13 cellular contexts compared by ENCODE assay signal in genomic region chr3:98784666-98785600, GRCh38. TPM values are rescaled to one million over a fixed set of nuclear protein-coding genes. Genes with fewer than 3 reads are reported as not detected.
DNase-seq lines count a peak whose midpoint lies in the region; ATAC-seq, FAIRE-seq and TF ChIP-seq lines count a peak whose summit lies in the region.
"Had no signal": no experiment of that assay in that cellular context is flagged by ENCODE, and none has a peak within 500 bp of the region (broad histone marks: within the 10 kb centered on the region; RNA-seq: fewer than 3 reads in every experiment).

No MANE protein-coding gene starts in this region.

- TF ChIP-seq CTCF in astrocyte (IDR thresholded peaks at IDR 0.05; ENCODE audit: insufficient read depth, low read depth, low read length) (no peak), GM13976 (IDR thresholded peaks at IDR 0.05; ENCODE audit: borderline replicate concordance, control extremely low read depth, extremely low read depth, insufficient read depth, missing control alignments) (no peak)

- no peak overlapping the region for H3K27ac Mint-ChIP-seq in activated T-cell treated with anti-CD3 and anti-CD28 coated beads, Interleukin-2, amount 50 U/mL, for 72 hours
- peak overlapping the region; percentile 80 for H3K27ac Mint-ChIP-seq in astrocyte (ENCODE audit: unreplicated experiment)
- H3K27ac Mint-ChIP-seq: stimulated activated memory B cell treated with anti-CD40 and anti-IgM and Interleukin-4, amounts not matched to agents 10 μg/mL and 1 μg/mL and 100 μg/mL, for 72 hours; WTC11 had no signal

- H3K4me2 ChIP-seq in astrocyte (ENCODE audit: low read length) = peak overlapping the region; percentile 57

- DNase-seq in activated T-cell treated with anti-CD3 and anti-CD28 coated beads, Interleukin-2, amount 50 U/mL, for 72 hours = no peak
- no peak for DNase-seq in activated T-cell treated with anti-CD3 and anti-CD28 coated beads, Interleukin-2, amount 50 U/mL, for 1 hour
- DNase-seq in astrocyte (ENCODE audit: low read depth) (peak; percentile 97), iris pigment epithelial cell (ENCODE audit: low read depth) (peak; percentile 96), urothelium cell line (ENCODE audit: low spot score) (peak; percentile 25), GM13976 (ENCODE audit: low spot score) (no peak)
- DNase-seq: NCI-H774, nucleus accumbens had no signal

- H3K4me3 Mint-ChIP-seq in activated T-cell treated with anti-CD3 and anti-CD28 coated beads, Interleukin-2, amount 50 U/mL, for 72 hours = peak overlapping the region in 1 of 2 donors; percentile 25
- no peak overlapping the region for H3K4me3 Mint-ChIP-seq in astrocyte (ENCODE audit: unreplicated experiment)
- H3K4me3 Mint-ChIP-seq: stimulated activated memory B cell treated with anti-CD40 and anti-IgM and Interleukin-4, amounts not matched to agents 10 μg/mL and 1 μg/mL and 100 μg/mL, for 72 hours; WTC11 had no signal

- H3K9me3 Mint-ChIP-seq in activated T-cell treated with anti-CD3 and anti-CD28 coated beads, Interleukin-2, amount 50 U/mL, for 72 hours = no peaks in the 10 kb centered on the region
- H3K9me3 Mint-ChIP-seq in astrocyte (ENCODE audit: unreplicated experiment) = no peaks in the 10 kb centered on the region
- H3K9me3 Mint-ChIP-seq: stimulated activated memory B cell treated with anti-CD40 and anti-IgM and Interleukin-4, amounts not matched to agents 10 μg/mL and 1 μg/mL and 100 μg/mL, for 72 hours; WTC11 had no signal

- H3K36me3 Mint-ChIP-seq in activated T-cell treated with anti-CD3 and anti-CD28 coated beads, Interleukin-2, amount 50 U/mL, for 72 hours (ENCODE audit: insufficient read depth in 2 of 2) = no peaks in the 10 kb centered on the region
- peaks cover 2% of the 10 kb centered on the region for H3K36me3 Mint-ChIP-seq in astrocyte (ENCODE audit: low read depth, unreplicated experiment)
- H3K36me3 Mint-ChIP-seq: stimulated activated memory B cell treated with anti-CD40 and anti-IgM and Interleukin-4, amounts not matched to agents 10 μg/mL and 1 μg/mL and 100 μg/mL, for 72 hours had no signal

- H3K9me3 ChIP-seq in astrocyte (ENCODE audit: insufficient read depth, low read depth, low read length) = no peaks in the 10 kb centered on the region

- peaks cover 5% of the 10 kb centered on the region for H4K20me1 ChIP-seq in astrocyte (ENCODE audit: insufficient read depth, low read length)

- FAIRE-seq in astrocyte (lab: Jason Lieb, UNC) = peak; percentile 41
- no peak for FAIRE-seq in urothelium cell line (lab: Jason Lieb, UNC)
- FAIRE-seq: A204.1 had no signal

- peak; percentile 72 to 77 for ATAC-seq in activated T-cell treated with anti-CD3 and anti-CD28 coated beads, Interleukin-2, amount 50 U/mL, for 72 hours (replicated peaks in 1 of 2)
- no peak for ATAC-seq in GM21390 (IDR thresholded peaks at IDR 0.05; ENCODE audit: unreplicated experiment)
- no peak for ATAC-seq in HG03520 (IDR thresholded peaks at IDR 0.05; ENCODE audit: unreplicated experiment)
- ATAC-seq: stimulated activated memory B cell treated with anti-CD40 and anti-IgM and Interleukin-4, amounts not matched to agents 10 μg/mL and 1 μg/mL and 100 μg/mL, for 72 hours; WTC11 had no signal

- H3K79me2 ChIP-seq in astrocyte (ENCODE audit: insufficient read depth, low read length) = no peaks in the 10 kb centered on the region

- H3K27me3 ChIP-seq in astrocyte (ENCODE audit: insufficient read depth, low read length) = no peaks in the 10 kb centered on the region

- peak overlapping the region; percentile 68 for H3K27ac ChIP-seq in astrocyte (ENCODE audit: low read depth, low read length)

- peak overlapping the region; percentile 38 for H3K9ac ChIP-seq in astrocyte (ENCODE audit: low read length)

- no peaks in the 10 kb centered on the region for H3K36me3 ChIP-seq in astrocyte (ENCODE audit: insufficient read depth, low read length)

- H3K4me3 ChIP-seq in astrocyte (ENCODE audit: insufficient read depth, low read depth, low read length) = no peak overlapping the region

- peaks cover 30% of the 10 kb centered on the region for H3K4me1 Mint-ChIP-seq in activated T-cell treated with anti-CD3 and anti-CD28 coated beads, Interleukin-2, amount 50 U/mL, for 72 hours (ENCODE audit: low read depth)
- H3K4me1 Mint-ChIP-seq in astrocyte (ENCODE audit: low read depth, unreplicated experiment) = peaks cover 56% of the 10 kb centered on the region
- H3K4me1 Mint-ChIP-seq: stimulated activated memory B cell treated with anti-CD40 and anti-IgM and Interleukin-4, amounts not matched to agents 10 μg/mL and 1 μg/mL and 100 μg/mL, for 72 hours; WTC11 had no signal

- H3K27me3 Mint-ChIP-seq in activated T-cell treated with anti-CD3 and anti-CD28 coated beads, Interleukin-2, amount 50 U/mL, for 72 hours (ENCODE audit: low read depth) = peaks cover 15% of the 10 kb centered on the region
- no peaks in the 10 kb centered on the region for H3K27me3 Mint-ChIP-seq in astrocyte (ENCODE audit: low read depth, unreplicated experiment)

- peaks cover 52% of the 10 kb centered on the region for H3K4me1 ChIP-seq in astrocyte (ENCODE audit: insufficient read depth, low read length)

- H2AFZ ChIP-seq in astrocyte (ENCODE audit: low read depth, low read length) = no peak overlapping the region

- in situ Hi-C loops in GM13976 (cut with MboI; ENCODE audit: low sequenced_read_pairs, unreplicated experiment) = no loop called here

RNA-seq across cellular contexts. Expression of gene ST3GAL6, which starts 21.8 kb away (rescaled TPM):
- 1 to 10 TPM in 1 of 2 donors, under 1 TPM in 1; 0.07 to 1.5 TPM for total RNA-seq in activated T-cell treated with anti-CD3 and anti-CD28 coated beads, Interleukin-2, amount 50 U/mL, for 72 hours
- 4.4 and 4.8 TPM in 2 replicates for total RNA-seq in astrocyte

Comparison
In these comparisons a context has a peak if more than half of its experiments do, and no peak if none do; other contexts are left out.
1. ATAC-seq: peak in activated T-cell treated with anti-CD3 and anti-CD28 coated beads, Interleukin-2, amount 50 U/mL, for 72 hours (2 of 2); none in GM21390 (single experiment) and HG03520 (single experiment).
2. DNase-seq: peak in astrocyte (single experiment), iris pigment epithelial cell (single experiment) and urothelium cell line (single experiment); none in activated T-cell treated with anti-CD3 and anti-CD28 coated beads, Interleukin-2, amount 50 U/mL, for 72 hours (0 of 2), activated T-cell treated with anti-CD3 and anti-CD28 coated beads, Interleukin-2, amount 50 U/mL, for 1 hour (single experiment) and GM13976 (single experiment).